In genomic region chr11:6587360-6587953, GRCh38 we compare ENCODE assay signal across 15 cellular contexts. TPM values are rescaled to one million over a fixed set of nuclear protein-coding genes. Genes with fewer than 3 reads are reported as not detected.
A peak's percentile ranks its signal among the peaks of the same experiment; 100 is the strongest.
DNase-seq lines count a peak whose midpoint lies in the region; ATAC-seq, FAIRE-seq and TF ChIP-seq lines count a peak whose summit lies in the region.
"Had no signal": no experiment of that assay in that cellular context is flagged by ENCODE, and none has a peak within 500 bp of the region (broad histone marks: within the 10 kb centered on the region; RNA-seq: fewer than 3 reads in every experiment).

No MANE protein-coding gene starts in this region.

- H3K9ac ChIP-seq in kidney (ENCODE audit: low read length in 2 of 2) (no peak overlapping the region), skeletal muscle tissue (ENCODE audit: low read depth in 1 of 3, low read length in 3 of 3) (peak overlapping the region in 2 of 3 donors; percentile 5 to 60)

- H3K4me3 ChIP-seq in kidney (ENCODE audit: low read length in 2 of 2) (no peak overlapping the region), skeletal muscle tissue (ENCODE audit: low read length in 3 of 3) (no peak overlapping the region)

- POLR2A ChIA-PET in GM10248 (lab: Yijun Ruan, JAX), result no interaction called here

- H3K4me3 Mint-ChIP-seq in mesothelial cell of epicardium, result no peak overlapping the region
- H3K4me3 Mint-ChIP-seq: CD4-positive, alpha-beta memory T cell; effector memory CD8-positive, alpha-beta T cell; IgD-negative memory B cell; stimulated activated effector memory CD8-positive, alpha-beta T cell treated with anti-CD3 and anti-CD28 coated beads, Interleukin-12 subunit alpha, Interleukin-12 subunit beta, amount 100 ng/mL, for 72 hours had no signal

- ATAC-seq in GM18498 (IDR thresholded peaks at IDR 0.05; ENCODE audit: unreplicated experiment), result no peak
- ATAC-seq: effector memory CD8-positive, alpha-beta T cell; stimulated activated effector memory CD8-positive, alpha-beta T cell treated with anti-CD3 and anti-CD28 coated beads, Interleukin-12 subunit alpha, Interleukin-12 subunit beta, amount 100 ng/mL, for 72 hours had no signal

- H3K36me3 Mint-ChIP-seq in mesothelial cell of epicardium, result peaks cover 27% of the 10 kb centered on the region

- H3K27me3 ChIP-seq in skeletal muscle tissue (ENCODE audit: control insufficient read depth in 3 of 3, insufficient read depth in 3 of 3, low read length in 3 of 3), result no peaks in the 10 kb centered on the region

- peaks cover 26% of the 10 kb centered on the region for H3K9me3 Mint-ChIP-seq in mesothelial cell of epicardium

- TF ChIP-seq CTCF in kidney (IDR thresholded peaks at IDR 0.05; ENCODE audit: borderline replicate concordance, extremely low read depth, insufficient read depth) (no peak), mesothelial cell of epicardium (IDR thresholded peaks at IDR 0.05; ENCODE audit: unreplicated experiment) (no peak), GM10248 (IDR thresholded peaks at IDR 0.05; ENCODE audit: control extremely low read depth, extremely low read depth, low read depth, missing control alignments) (no peak)

- no peaks in the 10 kb centered on the region for H3K27me3 Mint-ChIP-seq in mesothelial cell of epicardium (ENCODE audit: low read depth)
- H3K27me3 Mint-ChIP-seq: CD4-positive, alpha-beta memory T cell; effector memory CD8-positive, alpha-beta T cell; IgD-negative memory B cell had no signal

- no peaks in the 10 kb centered on the region for H3K4me1 Mint-ChIP-seq in mesothelial cell of epicardium
- H3K4me1 Mint-ChIP-seq: stimulated activated effector memory CD8-positive, alpha-beta T cell treated with anti-CD3 and anti-CD28 coated beads, Interleukin-12 subunit alpha, Interleukin-12 subunit beta, amount 100 ng/mL, for 72 hours had no signal

- H3K27ac Mint-ChIP-seq in mesothelial cell of epicardium, result no peak overlapping the region
- H3K27ac Mint-ChIP-seq: CD4-positive, alpha-beta memory T cell; effector memory CD8-positive, alpha-beta T cell; IgD-negative memory B cell; stimulated activated effector memory CD8-positive, alpha-beta T cell treated with anti-CD3 and anti-CD28 coated beads, Interleukin-12 subunit alpha, Interleukin-12 subunit beta, amount 100 ng/mL, for 72 hours had no signal

- no peak overlapping the region for H3K27ac ChIP-seq in kidney (ENCODE audit: low read depth in 2 of 2, low read length in 2 of 2)
- no peak overlapping the region for H3K27ac ChIP-seq in skeletal muscle tissue (ENCODE audit: low read depth, low read length)

- FAIRE-seq in kidney (lab: Jason Lieb, UNC), result no peak
- FAIRE-seq: astrocyte had no signal

- CTCF ChIA-PET in GM10248 (lab: Yijun Ruan, JAX), result interaction anchor here (1.0 to 1.4 kb wide), 4 partner anchors 9 to 97 kb away, joined by 3 to 10 read pairs (median 4); no protein-coding TSS in a partner anchor

- H3K9me3 ChIP-seq in kidney (ENCODE audit: control insufficient read depth in 1 of 2, low read length in 2 of 2) (peaks cover 5 to 9% of the 10 kb centered on the region in 2 donors), skeletal muscle tissue (ENCODE audit: control insufficient read depth in 3 of 3, low read length in 3 of 3) (peaks cover 0 to 4% (median 0%) of the 10 kb centered on the region in 3 donors)

- H3K36me3 ChIP-seq in kidney (ENCODE audit: control insufficient read depth in 1 of 2, insufficient read depth in 2 of 2, low read length in 2 of 2) (peaks cover 3 to 10% of the 10 kb centered on the region in 2 donors), skeletal muscle tissue (ENCODE audit: control insufficient read depth in 3 of 3, insufficient read depth in 3 of 3, low read length in 3 of 3) (peaks cover 2 to 4% (median 3%) of the 10 kb centered on the region in 3 donors)

- DNase-seq in NCI-H446 treated with DMSO at 0.1 percent for 48 hours (lab: John Stamatoyannopoulos, UW) (peak; percentile 66), anterior cingulate cortex (lab: John Stamatoyannopoulos, UW) (peak in 38 of 58 donors; percentile 29 to 80 (median 50)), kidney (peak; percentile 40), mesothelial cell of epicardium (ENCODE audit: low spot score in 2 of 2, unreplicated experiment in 2 of 2) (no peak), GM10248 (ENCODE audit: extremely low spot score) (no peak)
- DNase-seq: CD4-positive, alpha-beta memory T cell; effector memory CD8-positive, alpha-beta T cell; NCI-H1092 treated with DMSO at 0.1 percent for 48 hours; NCI-H345; stimulated activated CD4-positive, alpha-beta T cell treated with anti-CD3 and anti-CD28 coated beads, Interleukin-4, amount 100 ng/mL, for 4 hours had no signal

- H3K4me1 ChIP-seq in kidney (ENCODE audit: control insufficient read depth in 1 of 2, insufficient read depth in 1 of 2, low read depth in 1 of 2, low read length in 2 of 2), result no peaks in the 10 kb centered on the region
- peaks cover 0 to 6% (median 6%) of the 10 kb centered on the region in 3 donors for H3K4me1 ChIP-seq in skeletal muscle tissue (ENCODE audit: control insufficient read depth in 3 of 3, insufficient read depth in 3 of 3, low read length in 3 of 3)

- intact Hi-C loops in kidney (cut with DNase I), result no loop called here

RNA-seq across cellular contexts. Expression of gene RRP8, which starts 16.0 kb away (rescaled TPM):
- total RNA-seq in kidney (23.4 TPM), skeletal muscle tissue (9.4 TPM), mesothelial cell of epicardium (18.6 to 22.5 TPM (median 21.0 TPM) in 3 replicates)
- polyA plus RNA-seq in kidney (ENCODE audit: insufficient read depth, low read depth, low replicate concordance), result 29.8 TPM

RNA-seq across cellular contexts. Expression of gene ILK, which starts 16.1 kb away (rescaled TPM):
- 170 TPM for total RNA-seq in kidney
- polyA plus RNA-seq in kidney (ENCODE audit: insufficient read depth, low read depth, low replicate concordance), result 149 TPM
- 106 TPM for total RNA-seq in skeletal muscle tissue
- 127 to 144 TPM (median 130 TPM) in 3 replicates for total RNA-seq in mesothelial cell of epicardium

RNA-seq across cellular contexts. Expression of gene TAF10, which starts 24.6 kb away (rescaled TPM):
- total RNA-seq in kidney, result 136 TPM
- 250 TPM for polyA plus RNA-seq in kidney (ENCODE audit: insufficient read depth, low read depth, low replicate concordance)
- total RNA-seq in skeletal muscle tissue, result 19.8 TPM
- total RNA-seq in mesothelial cell of epicardium, result 112 to 119 TPM (median 115 TPM) in 3 replicates

RNA-seq across cellular contexts. Expression of gene TPP1, which starts 31.8 kb away (rescaled TPM):
- total RNA-seq in kidney (84.2 TPM), skeletal muscle tissue (15.7 TPM), mesothelial cell of epicardium (45.8 to 50.1 TPM (median 46.0 TPM) in 3 replicates)
- polyA plus RNA-seq in kidney (ENCODE audit: insufficient read depth, low read depth, low replicate concordance), result 115 TPM

Comparison
In these comparisons a context has a peak if more than half of its experiments do, and no peak if none do; other contexts are left out.
1. DNase-seq: peak in NCI-H446 treated with DMSO at 0.1 percent for 48 hours (single experiment), anterior cingulate cortex (38 of 58) and kidney (single experiment); none in mesothelial cell of epicardium (0 of 2) and GM10248 (single experiment).
2. H3K9ac ChIP-seq: peak in skeletal muscle tissue (2 of 3); none in kidney (0 of 2).